Comparison of ENCODE assay signal across 13 cellular contexts in the genomic region with DNA sequence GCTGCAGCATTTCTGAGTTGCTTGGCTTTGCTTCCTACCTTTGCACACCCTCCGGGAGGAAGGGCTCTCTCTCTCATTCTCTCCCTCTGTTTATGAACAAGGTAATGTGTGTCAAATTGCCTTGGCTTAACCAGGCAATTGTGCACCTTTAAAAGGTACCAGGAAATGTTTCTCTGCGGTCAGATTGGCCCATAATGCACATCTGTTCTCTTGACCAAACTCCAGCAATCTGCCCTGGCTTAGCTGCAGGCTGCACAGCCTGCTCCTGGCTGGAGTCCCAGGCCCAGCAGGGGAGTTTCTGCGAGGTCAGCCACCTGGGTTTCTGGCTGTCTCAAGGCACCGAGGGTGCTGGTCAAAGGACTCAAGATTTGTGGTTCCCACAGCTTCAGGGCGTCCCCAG.
DNase-seq lines count a peak whose midpoint lies in the region; ATAC-seq, FAIRE-seq and TF ChIP-seq lines count a peak whose summit lies in the region.
"Had no signal": no experiment of that assay in that cellular context is flagged by ENCODE, and none has a peak within 500 bp of the region (broad histone marks: within the 10 kb centered on the region; RNA-seq: fewer than 3 reads in every experiment).

No MANE protein-coding gene starts in this region.

- DNase-seq in DMS153 (lab: John Stamatoyannopoulos, UW), result peak; percentile 96
- DNase-seq in NCI-H146 treated with DMSO at 0.1 percent for 48 hours (lab: John Stamatoyannopoulos, UW; ENCODE audit: unreplicated experiment), result peak; percentile 77
- DNase-seq in RCC 7860 (ENCODE audit: low spot score), result peak; percentile 13
- no peak for DNase-seq in adrenal gland
- DNase-seq in AG20443 (ENCODE audit: low spot score), result no peak
- DNase-seq in kidney glomerular epithelial cell (lab: John Stamatoyannopoulos, UW), result no peak
- DNase-seq: activated B cell treated with CpG ODN at 0.5 μM for 24 hours; activated T-cell treated with anti-CD3 and anti-CD28 coated beads, Interleukin-2, amount 50 U/mL, for 1 hour; effector memory CD8-positive, alpha-beta T cell; GF-D8; NCI-H1436 had no signal

- no peak for TF ChIP-seq CTCF in adrenal gland (IDR thresholded peaks at IDR 0.05)

- H3K9me3 ChIP-seq in adrenal gland (replicated peaks in 1 of 3), result no peaks in the 10 kb centered on the region

- no peaks in the 10 kb centered on the region for H3K36me3 ChIP-seq in adrenal gland (replicated peaks in 1 of 2)

- no peak for TF ChIP-seq POLR2A in adrenal gland (IDR thresholded peaks at IDR 0.05)

- no peak for ATAC-seq in HG02571 (IDR thresholded peaks at IDR 0.05; ENCODE audit: unreplicated experiment)
- ATAC-seq: effector memory CD8-positive, alpha-beta T cell had no signal

- peak; percentile 87 for FAIRE-seq in RCC 7860 (lab: Jason Lieb, UNC)
- FAIRE-seq in islet of Langerhans (lab: Jason Lieb, UNC), result peak; percentile 98

- intact Hi-C loops in adrenal gland (cut with DNase I), result no loop called here

- WGBS in adrenal gland, 4 donors, result 41 to 48% (median 44%) methylated on average over 5 of the region's 5 CpGs

- no peak overlapping the region for H3K27ac ChIP-seq in adrenal gland

- no peaks in the 10 kb centered on the region for H3K27me3 ChIP-seq in adrenal gland

- H3K4me3 ChIP-seq in adrenal gland, result no peak overlapping the region

- no peaks in the 10 kb centered on the region for H3K4me1 ChIP-seq in adrenal gland (replicated peaks in 1 of 2)

Comparison
In these comparisons a context has a peak if more than half of its experiments do, and no peak if none do; other contexts are left out.
1. DNase-seq: peak in DMS153 (single experiment), NCI-H146 treated with DMSO at 0.1 percent for 48 hours (single experiment) and RCC 7860 (single experiment); none in adrenal gland (0 of 7), AG20443 (single experiment) and kidney glomerular epithelial cell (single experiment).